In the genomic region with DNA sequence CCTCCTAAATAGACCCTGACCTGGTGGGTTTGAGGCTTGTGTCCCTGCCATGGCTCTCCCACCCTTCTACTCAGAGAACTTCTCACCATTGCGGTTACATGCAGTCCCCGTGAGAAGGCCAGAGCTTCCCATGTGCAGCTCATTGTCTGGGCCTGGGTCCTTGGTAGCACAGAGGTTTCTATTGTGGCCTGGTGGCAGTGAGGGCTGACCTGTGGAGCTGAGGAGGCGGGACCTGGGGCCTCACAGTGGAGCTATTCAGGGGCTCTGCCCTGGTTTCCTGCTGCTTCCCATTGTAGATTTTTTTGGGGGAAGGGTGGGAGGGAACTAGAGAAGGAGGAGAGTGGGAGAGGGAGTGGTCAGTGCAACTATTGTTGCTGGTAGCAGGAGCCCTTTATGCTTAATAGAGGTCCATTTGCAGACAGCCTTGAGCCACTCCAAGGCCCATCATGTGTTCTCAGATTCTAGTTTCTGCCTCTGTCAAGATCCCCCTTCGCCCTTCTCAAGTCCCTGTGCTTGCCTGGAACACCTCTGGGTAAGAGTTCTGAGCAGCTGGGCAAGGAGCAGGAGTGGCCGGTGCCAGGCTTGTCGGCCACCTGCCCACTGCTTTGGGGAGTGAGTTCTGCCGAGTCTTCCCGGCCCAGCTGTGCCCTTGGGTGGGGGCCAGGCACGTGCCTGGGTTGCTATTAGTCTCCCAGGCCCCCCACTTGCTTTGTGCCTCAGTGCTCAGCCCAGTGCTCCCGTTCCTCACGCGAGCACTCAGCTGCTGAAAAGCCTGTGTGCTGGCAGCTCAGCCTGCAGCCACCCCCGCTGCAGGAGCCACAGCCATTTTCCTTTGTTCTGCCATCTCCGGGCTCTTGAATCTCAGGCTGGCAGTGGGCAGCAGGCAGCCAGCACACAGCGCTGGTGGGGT, we compare ENCODE assay signal across 8 cellular contexts. TPM values are rescaled to one million over a fixed set of nuclear protein-coding genes. Genes with fewer than 3 reads are reported as not detected.
A peak's percentile ranks its signal among the peaks of the same experiment; 100 is the strongest.
DNase-seq lines count a peak whose midpoint lies in the region; ATAC-seq and TF ChIP-seq lines count a peak whose summit lies in the region.

No MANE protein-coding gene starts in this region.

- no peak overlapping the region for H3K4me2 ChIP-seq in DND-41 (ENCODE audit: insufficient read depth, low read length)

- no peak for DNase-seq in DND-41
- peak; percentile 40 for DNase-seq in NCI-H510A (lab: John Stamatoyannopoulos, UW)
- no peak for DNase-seq in lung (ENCODE audit: low spot score)
- DNase-seq in testis: peak; percentile 45
- no peak for DNase-seq in NOMO-1 (lab: John Stamatoyannopoulos, UW; ENCODE audit: unreplicated experiment in 2 of 2)

- H2AFZ ChIP-seq in DND-41 (ENCODE audit: low read depth, low read length): no peak overlapping the region

- no peak for TF ChIP-seq POLR2A in testis (IDR thresholded peaks at IDR 0.05)
- TF ChIP-seq POLR2A in GM18505 (IDR thresholded peaks at IDR 0.05; ENCODE audit: borderline replicate concordance, extremely low read depth, insufficient read depth, insufficient read length): no peak

- H3K27ac ChIP-seq in DND-41 (ENCODE audit: low read length) (no peak overlapping the region), cingulate gyrus (ENCODE audit: low read depth, low read length) (peak overlapping the region; percentile 95), lung (ENCODE audit: low read depth in 1 of 2, low read length in 1 of 2) (peak overlapping the region; percentile 68 to 87), testis (peak overlapping the region; percentile 75 to 86)

- peaks cover 20% of the 10 kb centered on the region for H3K4me1 ChIP-seq in DND-41 (ENCODE audit: insufficient read depth, low read length)
- peaks cover 48 to 53% of the 10 kb centered on the region in 2 donors for H3K4me1 ChIP-seq in lung (ENCODE audit: control insufficient read depth in 2 of 2, insufficient read depth in 2 of 2, low read length in 2 of 2)
- peaks cover 90% of the 10 kb centered on the region for H3K4me1 ChIP-seq in testis

- intact Hi-C loops in testis (cut with DNase I; ENCODE audit: low total_unique reads): no loop called here

- H3K27me3 ChIP-seq in DND-41 (ENCODE audit: insufficient read depth, low read length, poor library complexity): no peaks in the 10 kb centered on the region
- no peaks in the 10 kb centered on the region for H3K27me3 ChIP-seq in lung (ENCODE audit: control insufficient read depth, insufficient read depth)
- H3K27me3 ChIP-seq in testis: no peaks in the 10 kb centered on the region

- 36 to 55% methylated on average over 15 of the region's 15 CpGs for WGBS in lung, 2 donors
- WGBS in testis, 2 donors: 34 to 35% methylated on average over 7 to 15 of the region's 15 CpGs

- H3K79me2 ChIP-seq in DND-41 (ENCODE audit: insufficient read depth, low read length): peaks cover 84% of the 10 kb centered on the region

- H3K9me3 ChIP-seq in DND-41 (ENCODE audit: insufficient read depth, low read length, severe bottlenecking) (no peaks in the 10 kb centered on the region), lung (ENCODE audit: control insufficient read depth in 2 of 2, insufficient read depth in 1 of 2, low read length in 1 of 2) (no peaks in the 10 kb centered on the region), testis (no peaks in the 10 kb centered on the region)

- ATAC-seq in DND-41 (ENCODE audit: insufficient read depth, low read depth): peak; percentile 41; the same call in 2 of the 3 replicates
- no peak for ATAC-seq in lung (ENCODE audit: insufficient read depth, low FRiP score)
- ATAC-seq in GM18505 (IDR thresholded peaks at IDR 0.05; ENCODE audit: unreplicated experiment): no peak
- ATAC-seq in GM19328 (IDR thresholded peaks at IDR 0.05; ENCODE audit: unreplicated experiment): no peak

- TF ChIP-seq CTCF in DND-41 (IDR thresholded peaks at IDR 0.05; ENCODE audit: borderline replicate concordance, extremely low read depth, low read length, poor library complexity, severe bottlenecking): no peak
- no peak for TF ChIP-seq CTCF in lung (IDR thresholded peaks at IDR 0.05; ENCODE audit: control extremely low read depth, extremely low read depth)
- no peak for TF ChIP-seq CTCF in testis (IDR thresholded peaks at IDR 0.05)

- H3K4me3 ChIP-seq in DND-41 (ENCODE audit: low read depth in 1 of 2, low read length in 2 of 2) (no peak overlapping the region), lung (no peak overlapping the region), testis (no peak overlapping the region)

- H3K9ac ChIP-seq in DND-41 (ENCODE audit: low read depth, low read length): no peak overlapping the region

- H4K20me1 ChIP-seq in DND-41 (ENCODE audit: insufficient read depth, low read length): peaks cover 52% of the 10 kb centered on the region

- H3K36me3 ChIP-seq in DND-41 (ENCODE audit: insufficient read depth, low read length) (no peaks in the 10 kb centered on the region), lung (ENCODE audit: control insufficient read depth in 2 of 2, insufficient read depth in 2 of 2, low read length in 2 of 2) (peaks cover 0 to 5% of the 10 kb centered on the region in 2 donors), testis (ENCODE audit: low read depth, missing control alignments) (no peaks in the 10 kb centered on the region)

RNA-seq across cellular contexts. Expression of a gene that starts 10.7 kb away (rescaled TPM):
- 100 to 1,000 TPM in 1 of 2 donors, 10 to 100 TPM in 1; 67.3 to 164 TPM for total RNA-seq in lung
- 100 to 1,000 TPM in 1 of 2 donors, 10 to 100 TPM in 1; 40.9 to 187 TPM for polyA plus RNA-seq in lung
- 10 to 100 TPM; 61.4 to 64.6 TPM for total RNA-seq in testis
- polyA plus RNA-seq in testis (ENCODE audit: insufficient read depth, low read depth, low replicate concordance): 59.1 TPM

RNA-seq across cellular contexts. Expression of a gene that starts 56.5 kb away (rescaled TPM):
- 10 to 100 TPM; 42.8 to 59.5 TPM for total RNA-seq in lung
- 10 to 100 TPM; 18.2 to 31.2 TPM for polyA plus RNA-seq in lung
- 100 to 1,000 TPM; 102 to 104 TPM for total RNA-seq in testis
- polyA plus RNA-seq in testis (ENCODE audit: insufficient read depth, low read depth, low replicate concordance): 106 TPM

Comparison
In these comparisons a context has a peak if more than half of its experiments do, and no peak if none do; other contexts are left out.
1. DNase-seq: peak in NCI-H510A (single experiment) and testis (single experiment); none in DND-41 (single experiment), lung (single experiment) and NOMO-1 (0 of 2).